ENCODE assay signal across 10 cellular contexts in genomic region chr2:74778381-74779371, GRCh38. TPM values are rescaled to one million over a fixed set of nuclear protein-coding genes. Genes with fewer than 3 reads are reported as not detected.
DNase-seq lines count a peak whose midpoint lies in the region; FAIRE-seq and TF ChIP-seq lines count a peak whose summit lies in the region.
"Had no signal": no experiment of that assay in that cellular context is flagged by ENCODE, and none has a peak within 500 bp of the region (broad histone marks: within the 10 kb centered on the region; RNA-seq: fewer than 3 reads in every experiment).

No MANE protein-coding gene starts in this region.

- POLR2A ChIA-PET in MCF 10A (lab: Yijun Ruan, JAX), result interaction anchor here (0.6 to 1.0 kb wide), 2 partner anchors 56 to 78 kb away, joined by 3 read pairs; no protein-coding TSS in a partner anchor

- H3K27me3 ChIP-seq in mammary epithelial cell (ENCODE audit: insufficient read depth, low read length) (no peaks in the 10 kb centered on the region), smooth muscle cell (ENCODE audit: low read depth) (no peaks in the 10 kb centered on the region)
- no peaks in the 10 kb centered on the region for H3K27me3 ChIP-seq in effector memory CD4-positive, alpha-beta T cell (replicated peaks; ENCODE audit: control insufficient read depth, insufficient read depth, low read length, poor library complexity, severe bottlenecking)

- H3K4me3 Mint-ChIP-seq in MCF 10A (ENCODE audit: unreplicated experiment), result no peak overlapping the region

- intact Hi-C loops in mammary epithelial cell (cut with micrococcal nuclease) (no loop called here), MCF 10A (cut with micrococcal nuclease) (no loop called here)

- no peaks in the 10 kb centered on the region for H3K36me3 ChIP-seq in mammary epithelial cell (ENCODE audit: insufficient read depth, low read length)
- H3K36me3 ChIP-seq in smooth muscle cell (ENCODE audit: low read depth), result no peaks in the 10 kb centered on the region
- H3K36me3 ChIP-seq in effector memory CD4-positive, alpha-beta T cell (ENCODE audit: control insufficient read depth, insufficient read depth, low read length), result no peaks in the 10 kb centered on the region

- no peaks in the 10 kb centered on the region for H3K9me3 ChIP-seq in mammary epithelial cell (replicated peaks; ENCODE audit: insufficient read depth, low read length)
- no peaks in the 10 kb centered on the region for H3K9me3 ChIP-seq in smooth muscle cell (replicated peaks; ENCODE audit: low read depth)
- no peaks in the 10 kb centered on the region for H3K9me3 ChIP-seq in effector memory CD4-positive, alpha-beta T cell (ENCODE audit: control insufficient read depth, low read length)

- H3K4me1 Mint-ChIP-seq in MCF 10A (ENCODE audit: insufficient read depth, unreplicated experiment), result no peaks in the 10 kb centered on the region

- H3K27ac ChIP-seq in mammary epithelial cell (ENCODE audit: insufficient read depth, low read depth, low read length), result no peak overlapping the region
- no peak overlapping the region for H3K27ac ChIP-seq in smooth muscle cell (ENCODE audit: low read depth)
- H3K27ac ChIP-seq in effector memory CD4-positive, alpha-beta T cell (ENCODE audit: insufficient read depth, low read length, poor library complexity, severe bottlenecking), result no peak overlapping the region
- H3K27ac ChIP-seq: skin epidermis had no signal

- in situ Hi-C loops in mammary epithelial cell (cut with MboI; ENCODE audit: low sequenced_read_pairs in 2 of 2), result no loop called here

- no peak overlapping the region for H3K4me2 ChIP-seq in mammary epithelial cell (ENCODE audit: insufficient read depth, low read depth, low read length)
- peak overlapping the region; percentile 43 for H3K4me2 ChIP-seq in smooth muscle cell

- DNase-seq in mammary epithelial cell, result no peak
- no peak for DNase-seq in MCF 10A (ENCODE audit: unreplicated experiment)
- DNase-seq in NCI-H226, result peak; percentile 12
- peak; percentile 38 for DNase-seq in fibroblast of gingiva (ENCODE audit: low read depth)
- DNase-seq in smooth muscle cell (lab: John Stamatoyannopoulos, UW; ENCODE audit: unreplicated experiment), result no peak
- DNase-seq in H54 (ENCODE audit: insufficient read length, low spot score), result no peak
- no peak for DNase-seq in effector memory CD4-positive, alpha-beta T cell
- no peak for DNase-seq in Ammon's horn (ENCODE audit: low spot score)
- DNase-seq: NCI-H187 treated with DMSO at 0.1 percent for 48 hours had no signal

- H3K4me3 ChIP-seq in mammary epithelial cell (replicated peaks in 1 of 3; ENCODE audit: insufficient read depth in 1 of 3, low read depth in 2 of 3, low read length in 3 of 3) (no peak overlapping the region), smooth muscle cell (no peak overlapping the region)
- H3K4me3 ChIP-seq in effector memory CD4-positive, alpha-beta T cell (ENCODE audit: insufficient read depth, low read depth, low read length, poor library complexity, severe bottlenecking), result no peak overlapping the region
- H3K4me3 ChIP-seq: skin epidermis had no signal

- no peak for TF ChIP-seq CTCF in mammary epithelial cell (conservative IDR thresholded peaks at IDR 0.05 in 1 of 2, IDR thresholded peaks at IDR 0.05 in 1 of 2; ENCODE audit: extremely low read depth in 1 of 2, insufficient read depth in 1 of 2, low read depth in 1 of 2, low read length in 2 of 2)
- no peak for TF ChIP-seq CTCF in MCF 10A (IDR thresholded peaks at IDR 0.05; ENCODE audit: unreplicated experiment)
- TF ChIP-seq CTCF in smooth muscle cell (IDR thresholded peaks at IDR 0.05; ENCODE audit: borderline replicate concordance, insufficient read depth, poor library complexity, severe bottlenecking), result no peak

- dilution Hi-C loops in mammary epithelial cell (cut with HindIII; ENCODE audit: low sequenced_read_pairs), result no loop called here

- H3K9me3 Mint-ChIP-seq in MCF 10A (ENCODE audit: unreplicated experiment), result no peaks in the 10 kb centered on the region

- H4K20me1 ChIP-seq in mammary epithelial cell (ENCODE audit: insufficient read depth, low read length) (no peaks in the 10 kb centered on the region), smooth muscle cell (ENCODE audit: low read depth) (no peaks in the 10 kb centered on the region)

- no peak for TF ChIP-seq POLR2A in H54 (IDR thresholded peaks at IDR 0.05; ENCODE audit: low read depth, low read length)

- BruUV-seq in mammary epithelial cell (replicated peaks; lab: Mats Ljungman, UMichigan), result no TSS peak
- BruUV-seq in MCF 10A (replicated peaks; lab: Mats Ljungman, UMichigan), result no TSS peak

- H2AFZ ChIP-seq in mammary epithelial cell (ENCODE audit: low read depth, low read length), result peak overlapping the region; percentile 60
- H2AFZ ChIP-seq in smooth muscle cell (ENCODE audit: low read depth), result peak overlapping the region; percentile 69

- H3K79me2 ChIP-seq in mammary epithelial cell (ENCODE audit: insufficient read depth, low read length) (no peaks in the 10 kb centered on the region), smooth muscle cell (ENCODE audit: low read depth) (no peaks in the 10 kb centered on the region)

- H3K27ac Mint-ChIP-seq in MCF 10A (ENCODE audit: low read depth, unreplicated experiment), result no peak overlapping the region

- H3K36me3 Mint-ChIP-seq in MCF 10A (ENCODE audit: insufficient read depth, unreplicated experiment), result no peaks in the 10 kb centered on the region

- CTCF ChIA-PET in mammary epithelial cell (lab: Charles Lee; ENCODE audit: low non-redundant PET), result no interaction called here
- CTCF ChIA-PET in MCF 10A (lab: Yijun Ruan, JAX), result interaction anchor here (0.7 to 1.0 kb wide), 2 partner anchors 97 to 224 kb away, joined by 3 to 4 read pairs; no protein-coding TSS in a partner anchor

- H3K9ac ChIP-seq in mammary epithelial cell (ENCODE audit: insufficient read depth, low read length) (no peak overlapping the region), smooth muscle cell (ENCODE audit: low read depth) (no peak overlapping the region)

- FAIRE-seq in H54 (lab: Jason Lieb, UNC), result no peak

- 72% methylated on average over 13 of the region's 18 CpGs for WGBS in mammary epithelial cell (ENCODE audit: low coverage, missing lambda C conversion rate)
- 66% methylated on average over 18 of the region's 18 CpGs for WGBS in smooth muscle cell (ENCODE audit: low lambda C conversion rate)

- H3K4me1 ChIP-seq in mammary epithelial cell (ENCODE audit: insufficient read depth, low read length) (no peaks in the 10 kb centered on the region), smooth muscle cell (ENCODE audit: low read depth) (peaks cover 16% of the 10 kb centered on the region)
- no peaks in the 10 kb centered on the region for H3K4me1 ChIP-seq in effector memory CD4-positive, alpha-beta T cell (ENCODE audit: control insufficient read depth, insufficient read depth, low read length, poor library complexity, severe bottlenecking)

- H3K27me3 Mint-ChIP-seq in MCF 10A (ENCODE audit: insufficient read depth, unreplicated experiment), result no peaks in the 10 kb centered on the region

- no peaks in the 10 kb centered on the region for H3F3A ChIP-seq in smooth muscle cell (ENCODE audit: low read depth)

RNA-seq across cellular contexts. Expression of gene HK2, which starts 55.3 kb away (rescaled TPM):
- total RNA-seq in mammary epithelial cell (10 to 100 TPM; 13.0 to 56.1 TPM), MCF 10A (2022) (40.4 and 47.8 TPM in 2 replicates), smooth muscle cell (31.5 and 38.0 TPM in 2 replicates)
- polyA plus RNA-seq in mammary epithelial cell (41.0 TPM), smooth muscle cell (20.3 and 23.2 TPM in 2 replicates)
- polyA minus RNA-seq in mammary epithelial cell, result 131 TPM

Comparison
In these comparisons a context has a peak if more than half of its experiments do, and no peak if none do; other contexts are left out.
1. DNase-seq: peak in NCI-H226 (single experiment) and fibroblast of gingiva (single experiment); none in mammary epithelial cell (single experiment), MCF 10A (single experiment), smooth muscle cell (single experiment), H54 (single experiment), effector memory CD4-positive, alpha-beta T cell (0 of 3) and Ammon's horn (single experiment).